Comparison of ENCODE assay signal across 1 cellular context in the genomic region with DNA sequence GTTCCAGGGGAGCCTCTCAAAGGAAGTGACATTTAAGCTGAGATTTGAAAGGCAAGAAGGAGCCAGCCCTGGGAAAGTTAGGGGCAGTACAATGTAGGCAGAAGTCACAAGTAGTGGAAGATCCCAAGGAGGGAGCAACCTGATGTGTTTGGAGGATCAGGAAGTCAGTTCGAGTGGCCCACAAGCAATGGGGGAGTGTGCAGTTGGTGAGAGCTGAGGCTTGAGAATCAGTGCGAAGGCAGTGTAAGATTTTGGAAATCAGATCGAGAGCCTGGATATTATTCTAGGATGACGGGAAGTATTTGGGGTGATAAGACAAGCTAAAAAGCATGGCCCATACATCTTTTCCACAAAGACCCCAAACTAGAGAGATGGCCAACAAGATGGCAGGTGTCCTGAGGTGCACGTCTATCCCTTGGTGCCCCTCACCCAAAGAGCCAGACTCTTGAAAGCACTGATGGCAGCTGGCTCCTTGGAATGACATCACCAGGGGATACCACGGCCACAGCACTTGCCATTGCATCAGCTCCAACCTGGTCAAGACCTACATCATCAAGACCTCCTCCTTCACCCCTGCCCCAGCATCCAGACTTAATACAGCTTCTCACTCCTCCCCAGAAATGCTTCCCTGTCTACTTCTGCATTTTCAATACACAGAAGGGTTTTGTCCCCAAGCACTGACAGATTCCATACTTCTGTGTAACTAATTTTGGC.
TF ChIP-seq lines count a peak whose summit lies in the region.

No MANE protein-coding gene starts in this region.

TF ChIP-seq in WTC11, 78 proteins besides CTCF, POLR2A, EP300 and RAD21 (continued from another document):
- TF ChIP-seq, protein P1, sequence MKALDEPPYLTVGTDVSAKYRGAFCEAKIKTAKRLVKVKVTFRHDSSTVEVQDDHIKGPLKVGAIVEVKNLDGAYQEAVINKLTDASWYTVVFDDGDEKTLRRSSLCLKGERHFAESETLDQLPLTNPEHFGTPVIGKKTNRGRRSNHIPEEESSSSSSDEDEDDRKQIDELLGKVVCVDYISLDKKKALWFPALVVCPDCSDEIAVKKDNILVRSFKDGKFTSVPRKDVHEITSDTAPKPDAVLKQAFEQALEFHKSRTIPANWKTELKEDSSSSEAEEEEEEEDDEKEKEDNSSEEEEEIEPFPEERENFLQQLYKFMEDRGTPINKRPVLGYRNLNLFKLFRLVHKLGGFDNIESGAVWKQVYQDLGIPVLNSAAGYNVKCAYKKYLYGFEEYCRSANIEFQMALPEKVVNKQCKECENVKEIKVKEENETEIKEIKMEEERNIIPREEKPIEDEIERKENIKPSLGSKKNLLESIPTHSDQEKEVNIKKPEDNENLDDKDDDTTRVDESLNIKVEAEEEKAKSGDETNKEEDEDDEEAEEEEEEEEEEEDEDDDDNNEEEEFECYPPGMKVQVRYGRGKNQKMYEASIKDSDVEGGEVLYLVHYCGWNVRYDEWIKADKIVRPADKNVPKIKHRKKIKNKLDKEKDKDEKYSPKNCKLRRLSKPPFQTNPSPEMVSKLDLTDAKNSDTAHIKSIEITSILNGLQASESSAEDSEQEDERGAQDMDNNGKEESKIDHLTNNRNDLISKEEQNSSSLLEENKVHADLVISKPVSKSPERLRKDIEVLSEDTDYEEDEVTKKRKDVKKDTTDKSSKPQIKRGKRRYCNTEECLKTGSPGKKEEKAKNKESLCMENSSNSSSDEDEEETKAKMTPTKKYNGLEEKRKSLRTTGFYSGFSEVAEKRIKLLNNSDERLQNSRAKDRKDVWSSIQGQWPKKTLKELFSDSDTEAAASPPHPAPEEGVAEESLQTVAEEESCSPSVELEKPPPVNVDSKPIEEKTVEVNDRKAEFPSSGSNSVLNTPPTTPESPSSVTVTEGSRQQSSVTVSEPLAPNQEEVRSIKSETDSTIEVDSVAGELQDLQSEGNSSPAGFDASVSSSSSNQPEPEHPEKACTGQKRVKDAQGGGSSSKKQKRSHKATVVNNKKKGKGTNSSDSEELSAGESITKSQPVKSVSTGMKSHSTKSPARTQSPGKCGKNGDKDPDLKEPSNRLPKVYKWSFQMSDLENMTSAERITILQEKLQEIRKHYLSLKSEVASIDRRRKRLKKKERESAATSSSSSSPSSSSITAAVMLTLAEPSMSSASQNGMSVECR (CRISPR knock-in tag; IDR thresholded peaks at IDR 0.05; ENCODE audit: borderline replicate concordance) = no peak
- TF ChIP-seq, protein P2, sequence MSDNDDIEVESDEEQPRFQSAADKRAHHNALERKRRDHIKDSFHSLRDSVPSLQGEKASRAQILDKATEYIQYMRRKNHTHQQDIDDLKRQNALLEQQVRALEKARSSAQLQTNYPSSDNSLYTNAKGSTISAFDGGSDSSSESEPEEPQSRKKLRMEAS (CRISPR knock-in tag; IDR thresholded peaks at IDR 0.05) = no peak
- TF ChIP-seq GRHL2 (CRISPR knock-in tag; IDR thresholded peaks at IDR 0.05; ENCODE audit: insufficient replicate concordance, severe bottlenecking) (no peak), NFE2L1 (CRISPR knock-in tag; IDR thresholded peaks at IDR 0.05) (no peak), TEAD1 (CRISPR knock-in tag; IDR thresholded peaks at IDR 0.05) (no peak)
